ENCODE assay signal across 8 cellular contexts in genomic region chr1:109213345-109213823, GRCh38. TPM values are rescaled to one million over a fixed set of nuclear protein-coding genes. Genes with fewer than 3 reads are reported as not detected.
DNase-seq lines count a peak whose midpoint lies in the region; ATAC-seq, FAIRE-seq and TF ChIP-seq lines count a peak whose summit lies in the region.

No MANE protein-coding gene starts in this region.

- no peaks in the 10 kb centered on the region for H3F3A ChIP-seq in DOHH2 (ENCODE audit: control insufficient read depth, insufficient read depth)

- peaks cover 32% of the 10 kb centered on the region for H3K36me3 ChIP-seq in DOHH2 (ENCODE audit: control insufficient read depth, low read length)
- H3K36me3 ChIP-seq in H1 (ENCODE audit: control insufficient read depth in 2 of 4, insufficient read depth in 4 of 4, low read length in 3 of 4): peaks cover 0 to 5% (median 0%) of the 10 kb centered on the region in 4 experiments; a peak in 1 of 8 replicates
- no peaks in the 10 kb centered on the region for H3K36me3 ChIP-seq in ovary

- peak overlapping the region; percentile 78 for H3K18ac ChIP-seq in H1 (ENCODE audit: extremely low read depth, low read length)

- intact Hi-C loops in ovary (cut with DNase I): loop anchor here in 1 of 4 donors (10.0 kb wide), 1 partner anchor 71 kb away; the partner anchor contains the start of gene PSRC1

- TF ChIP-seq CTCF in DOHH2 (IDR thresholded peaks at IDR 0.05; ENCODE audit: low read depth, low read length, poor library complexity, severe bottlenecking) (no peak), NB4 (IDR thresholded peaks at IDR 0.05; ENCODE audit: low read depth, low read length) (no peak), H1 (IDR thresholded peaks at IDR 0.05; ENCODE audit: control extremely low read depth in 1 of 3, insufficient read depth in 1 of 3, low read depth in 1 of 3, low read length in 3 of 3) (no peak), ovary (IDR thresholded peaks at IDR 0.05) (no peak)

- H2AFZ ChIP-seq in H1 (ENCODE audit: low read length): peak overlapping the region; percentile 93; the same call in 1 of the 2 replicates

- H3K4ac ChIP-seq in H1 (replicated peaks; ENCODE audit: insufficient read length, low read depth, low read length): peak overlapping the region; percentile 44

- H3K4me3 ChIP-seq in DOHH2 (ENCODE audit: low read length) (peak overlapping the region; percentile 89), NB4 (ENCODE audit: low read depth, low read length) (peak overlapping the region; percentile 50), H1 (ENCODE audit: extremely low read depth in 1 of 4, insufficient read depth in 2 of 4, low read depth in 3 of 4, low read length in 4 of 4) (peak overlapping the region; percentile 33 to 95 (median 60)), ovary (peak overlapping the region; percentile 81)

- CTCF ChIA-PET in H1 (lab: Charles Lee; ENCODE audit: partially characterized antibody): interaction anchor here (0.7 to 32.0 kb wide), 7 partner anchors 11 to 64 kb away, joined by 3 to 651 read pairs (median 8); partner anchors contain the start of gene CELSR2

- peak overlapping the region; percentile 82 for H4K5ac ChIP-seq in H1 (ENCODE audit: insufficient read length, low read depth, low read length)

- no peak overlapping the region for H3K14ac ChIP-seq in H1 (ENCODE audit: insufficient read length)

- no peak for ATAC-seq in HG02571 (IDR thresholded peaks at IDR 0.05; ENCODE audit: unreplicated experiment)

- H3K4me1 ChIP-seq in DOHH2 (ENCODE audit: control insufficient read depth, low read length): peaks cover 29% of the 10 kb centered on the region
- H3K4me1 ChIP-seq in H1 (replicated peaks in 1 of 4; ENCODE audit: control insufficient read depth in 3 of 4, insufficient read depth in 4 of 4, low read length in 3 of 4): peaks cover 0 to 5% (median 2%) of the 10 kb centered on the region in 4 experiments; a peak in 2 of 7 replicates
- peaks cover 2% of the 10 kb centered on the region for H3K4me1 ChIP-seq in ovary (ENCODE audit: insufficient read depth)

- H3K27ac ChIP-seq in DOHH2 (ENCODE audit: low read depth, low read length): no peak overlapping the region
- H3K27ac ChIP-seq in H1 (ENCODE audit: low read depth, low read length): no peak overlapping the region
- H3K27ac ChIP-seq in ovary: peak overlapping the region in 1 of 2 donors; percentile 87

- POLR2A ChIA-PET in H1 (lab: Charles Lee; ENCODE audit: partially characterized antibody): interaction anchor here (1.0 to 4.6 kb wide), 12 partner anchors 9 to 110 kb away, joined by 3 to 45 read pairs (median 14); partner anchors contain the start of genes CELSR2 and PSRC1

- no peaks in the 10 kb centered on the region for H3K9me2 ChIP-seq in DOHH2 (replicated peaks; ENCODE audit: control insufficient read depth, low read length)

- no peak overlapping the region for H4K91ac ChIP-seq in H1 (replicated peaks; ENCODE audit: insufficient read length, low read length)

- H2BK20ac ChIP-seq in H1 (ENCODE audit: low read length): no peak overlapping the region

- H3K79me2 ChIP-seq in DOHH2 (ENCODE audit: control insufficient read depth, low read length) (peaks cover 46% of the 10 kb centered on the region), H1 (ENCODE audit: control insufficient read depth in 1 of 2, insufficient read depth in 2 of 2, low read length in 2 of 2) (peaks cover 17 to 42% of the 10 kb centered on the region in 2 experiments)

- H3K27me3 ChIP-seq in DOHH2 (ENCODE audit: control insufficient read depth, low read length): no peaks in the 10 kb centered on the region
- H3K27me3 ChIP-seq in H1 (replicated peaks in 1 of 4; ENCODE audit: control insufficient read depth in 3 of 4, extremely low read depth in 1 of 4, insufficient read depth in 3 of 4, low read length in 3 of 4): no peaks in the 10 kb centered on the region
- no peaks in the 10 kb centered on the region for H3K27me3 ChIP-seq in ovary

- H3K9me3 ChIP-seq in DOHH2 (ENCODE audit: control insufficient read depth, insufficient read depth, low read length) (no peaks in the 10 kb centered on the region), H1 (ENCODE audit: insufficient read depth in 2 of 2, low read depth in 1 of 2, low read length in 1 of 2) (no peaks in the 10 kb centered on the region), ovary (no peaks in the 10 kb centered on the region)

- WGBS in H1 (ENCODE audit: extremely low coverage in 1 of 2, insufficient coverage in 1 of 2, insufficient read length in 1 of 2, insufficient replicate concordance in 2 of 2, low coverage in 1 of 2, low lambda C conversion rate in 2 of 2, missing lambda C conversion rate in 1 of 2), 2 experiments: 47% methylated on average over 9 of the region's 10 CpGs; no CpG with 5 or more reads in 1 of the 2 experiments
- WGBS in ovary, 3 donors: 25 to 31% (median 27%) methylated on average over 10 of the region's 10 CpGs

- peak overlapping the region; percentile 81 for H2BK5ac ChIP-seq in H1 (ENCODE audit: low read depth, low read length)

- H3K9ac ChIP-seq in H1 (replicated peaks in 1 of 4; ENCODE audit: extremely low read depth in 1 of 4, low read depth in 3 of 4, low read length in 3 of 4): no peak overlapping the region

- FAIRE-seq in H1 (lab: Jason Lieb, UNC): no peak

- no peak for TF ChIP-seq RAD21 in H1 (IDR thresholded peaks at IDR 0.05 in 1 of 2, conservative IDR thresholded peaks at IDR 0.05 in 1 of 2; ENCODE audit: low read depth in 2 of 2, low read length in 2 of 2)

- no peak overlapping the region for H2BK120ac ChIP-seq in H1 (replicated peaks; ENCODE audit: low read depth, low read length)

- TF ChIP-seq EP300 in H1 (IDR thresholded peaks at IDR 0.05; ENCODE audit: borderline replicate concordance in 1 of 2, low read depth in 2 of 2, low read length in 2 of 2): no peak
- TF ChIP-seq EP300 in ovary (IDR thresholded peaks at IDR 0.05): no peak

- no peak overlapping the region for H2AK5ac ChIP-seq in H1 (ENCODE audit: low read depth, low read length)

- no peak for TF ChIP-seq POLR2A in NB4 (IDR thresholded peaks at IDR 0.05; ENCODE audit: extremely low read depth, insufficient read length)
- no peak for TF ChIP-seq POLR2A in H1 (IDR thresholded peaks at IDR 0.05; ENCODE audit: control extremely low read depth in 1 of 2, low read depth in 2 of 2, low read length in 2 of 2)
- TF ChIP-seq POLR2A in ovary (IDR thresholded peaks at IDR 0.05): no peak

- H4K20me1 ChIP-seq in DOHH2 (ENCODE audit: control insufficient read depth, insufficient read depth, low read depth, low read length) (peaks cover 6% of the 10 kb centered on the region; the same call in 1 of the 2 replicates), H1 (replicated peaks in 1 of 2; ENCODE audit: control insufficient read depth in 1 of 2, insufficient read depth in 2 of 2, low read length in 2 of 2) (peaks cover 0 to 4% of the 10 kb centered on the region in 2 experiments)

- H3K56ac ChIP-seq in H1 (replicated peaks; ENCODE audit: insufficient read length, low read depth, low read length): no peak overlapping the region

- H3K4me2 ChIP-seq in DOHH2 (ENCODE audit: low read length): peak overlapping the region; percentile 82
- peak overlapping the region; percentile 75 to 84 for H3K4me2 ChIP-seq in H1 (ENCODE audit: insufficient read depth in 1 of 2, low read depth in 2 of 2, low read length in 2 of 2)

- peak overlapping the region; percentile 87; the same call in 1 of the 2 replicates for H4K8ac ChIP-seq in H1 (ENCODE audit: extremely low read depth, insufficient read depth, low read length)

- peaks cover 7% of the 10 kb centered on the region for H3K79me1 ChIP-seq in H1 (ENCODE audit: low read depth, low read length)

- no peak overlapping the region for H2BK12ac ChIP-seq in H1 (ENCODE audit: low read depth, low read length)

- H3K23ac ChIP-seq in H1 (ENCODE audit: insufficient read length): no peak overlapping the region

- H2BK15ac ChIP-seq in H1 (ENCODE audit: low read length): 0 out of 2 replicates have a peak overlapping the region, but pooled peaks have one; percentile 67

- peaks cover 11% of the 10 kb centered on the region for H3K23me2 ChIP-seq in H1 (ENCODE audit: low read depth, low read length)

- no peak for DNase-seq in NB4 (ENCODE audit: low read depth)
- DNase-seq in H1 (ENCODE audit: low read depth in 1 of 2, low spot score in 2 of 2): no peak
- no peak for DNase-seq in ovary
- no peak for DNase-seq in iPS-NIHi7 (ENCODE audit: extremely low spot score)
- no peak for DNase-seq in NCI-H2171 (lab: John Stamatoyannopoulos, UW)
- DNase-seq in islet precursor cell: no peak

TF ChIP-seq in H1, 55 proteins besides CTCF, POLR2A, EP300 and RAD21 (continues in another document):
- TF ChIP-seq BRCA1 (IDR thresholded peaks at IDR 0.05; ENCODE audit: low read depth, low read length) (no peak), KDM5A (IDR thresholded peaks at IDR 0.05; ENCODE audit: low read length) (no peak), ATF3 (IDR thresholded peaks at IDR 0.05; ENCODE audit: insufficient read depth, low read depth, low read length) (no peak)

RNA-seq across cellular contexts. Expression of gene SARS1, which starts 0.3 kb away (rescaled TPM):
- total RNA-seq in H1 (2021; fragmentation: NEBNext Ultra II Directional; extraction: Animal tissue kit (Norgen Biotek cat#: 25700)): 136 and 146 TPM in 2 replicates
- 83.1 and 97.1 TPM in 2 replicates for polyA plus RNA-seq in H1 (2011; rRNA removed)
- 145 TPM for polyA plus RNA-seq in H1 (2011; cell fraction: cytosol; rRNA removed)
- 134 TPM for polyA plus RNA-seq in H1 (2011; cell fraction: nucleus; rRNA removed)
- 150 to 162 TPM (median 155 TPM) in 4 replicates for polyA plus RNA-seq in H1 (2012, experiment 1 of 2)
- polyA plus RNA-seq in H1 (2012, experiment 2 of 2): 71.7 TPM
- polyA plus RNA-seq in H1 (2013, experiment 1 of 2): 89.1 TPM
- polyA plus RNA-seq in H1 (2013, experiment 2 of 2): 87.4 TPM
- 87.1 and 97.9 TPM in 2 replicates for polyA minus RNA-seq in H1 (2011; rRNA and poly(A)+ RNA removed)
- 50.2 TPM for polyA minus RNA-seq in H1 (2011; cell fraction: cytosol; rRNA and poly(A)+ RNA removed)
- polyA minus RNA-seq in H1 (2011; cell fraction: nucleus; rRNA and poly(A)+ RNA removed): 67.5 TPM
- 100 to 1,000 TPM in 6 of 7 donors, 10 to 100 TPM in 1; 83.7 to 317 (median 119) TPM for total RNA-seq in ovary
- 100 to 1,000 TPM in 1 of 2 donors, 10 to 100 TPM in 1; 97.5 to 206 TPM for polyA plus RNA-seq in ovary

RNA-seq across cellular contexts. Expression of gene CELSR2, which starts 36.0 kb away (rescaled TPM):
- 27.7 and 28.0 TPM in 2 replicates for total RNA-seq in H1 (2021; fragmentation: NEBNext Ultra II Directional; extraction: Animal tissue kit (Norgen Biotek cat#: 25700))
- 12.0 and 25.9 TPM in 2 replicates for polyA plus RNA-seq in H1 (2011; rRNA removed)
- polyA plus RNA-seq in H1 (2011; cell fraction: cytosol; rRNA removed): 12.4 TPM
- polyA plus RNA-seq in H1 (2011; cell fraction: nucleus; rRNA removed): 59.6 TPM
- polyA plus RNA-seq in H1 (2012, experiment 1 of 2): 15.3 to 24.5 TPM (median 21.9 TPM) in 4 replicates
- 16.0 TPM for polyA plus RNA-seq in H1 (2012, experiment 2 of 2)
- 19.9 TPM for polyA plus RNA-seq in H1 (2013, experiment 1 of 2)
- 16.0 TPM for polyA plus RNA-seq in H1 (2013, experiment 2 of 2)
- polyA minus RNA-seq in H1 (2011; rRNA and poly(A)+ RNA removed): 37.3 and 50.6 TPM in 2 replicates
- polyA minus RNA-seq in H1 (2011; cell fraction: cytosol; rRNA and poly(A)+ RNA removed): 28.1 TPM
- 39.4 TPM for polyA minus RNA-seq in H1 (2011; cell fraction: nucleus; rRNA and poly(A)+ RNA removed)
- 10 to 100 TPM in 2 of 7 donors, 1 to 10 TPM in 5; 2.2 to 17.1 (median 6.6) TPM for total RNA-seq in ovary
- polyA plus RNA-seq in ovary: 1 to 10 TPM in 1 of 2 donors, under 1 TPM in 1; 0.90 to 1.3 TPM
